8 cellular contexts compared by ENCODE assay signal in genomic region chr13:49936943-49937273, GRCh38. TPM values are rescaled to one million over a fixed set of nuclear protein-coding genes. Genes with fewer than 3 reads are reported as not detected.
DNase-seq lines count a peak whose midpoint lies in the region; TF ChIP-seq lines count a peak whose summit lies in the region.

No MANE protein-coding gene starts in this region.

- no peak for DNase-seq in activated CD4-positive, alpha-beta T cell treated with anti-CD3 and anti-CD28 coated beads, Interleukin-2, amount 10 ng/mL, durations not matched to agents 7 days and 5 days
- no peak for DNase-seq in activated CD4-positive, alpha-beta T cell treated with anti-CD3 and anti-CD28 coated beads, Interleukin-2, amount 50 U/mL, for 48 hours
- no peak for DNase-seq in PC-9
- no peak for DNase-seq in epithelial cell of proximal tubule (ENCODE audit: low read depth)
- peak; percentile 8 for DNase-seq in neuronal stem cell (ENCODE audit: low spot score)
- DNase-seq in globus pallidus (ENCODE audit: low spot score) = no peak
- no peak for DNase-seq in NOMO-1 treated with dmso at 0.1 percent for 144 hours (lab: John Stamatoyannopoulos, UW; ENCODE audit: unreplicated experiment)
- DNase-seq in NCI-H128 (lab: John Stamatoyannopoulos, UW; ENCODE audit: unreplicated experiment) = no peak

- H3K18ac ChIP-seq in neuronal stem cell (ENCODE audit: low read length) = peak overlapping the region; percentile 64

- no peak overlapping the region for H2BK15ac ChIP-seq in neuronal stem cell (ENCODE audit: low read length)

- no peaks in the 10 kb centered on the region for H3K9me2 ChIP-seq in PC-9 (ENCODE audit: insufficient read depth)

- peak overlapping the region; percentile 24 for H2BK5ac ChIP-seq in neuronal stem cell (ENCODE audit: low read length)

- H3K4me3 ChIP-seq in PC-9 (peak overlapping the region; percentile 90), epithelial cell of proximal tubule (ENCODE audit: low read depth, low read length) (peak overlapping the region; percentile 98), neuronal stem cell (ENCODE audit: low read length in 2 of 2) (peak overlapping the region; percentile 88 to 94)

- no peak overlapping the region for H3K9ac ChIP-seq in neuronal stem cell (ENCODE audit: low read depth, low read length, poor library complexity)

- peaks cover 19% of the 10 kb centered on the region for H3K27me3 Mint-ChIP-seq in activated CD4-positive, alpha-beta T cell treated with anti-CD3 and anti-CD28 coated beads, Interleukin-2, amount 10 ng/mL, durations not matched to agents 7 days and 5 days

- peak overlapping the region; percentile 83 for H3K4me3 Mint-ChIP-seq in activated CD4-positive, alpha-beta T cell treated with anti-CD3 and anti-CD28 coated beads, Interleukin-2, amount 10 ng/mL, durations not matched to agents 7 days and 5 days

- no peak for TF ChIP-seq CTCF in PC-9 (conservative IDR thresholded peaks at IDR 0.05)
- TF ChIP-seq CTCF in epithelial cell of proximal tubule (conservative IDR thresholded peaks at IDR 0.05; ENCODE audit: low read depth, low read length) = no peak

- no peaks in the 10 kb centered on the region for H4K20me1 ChIP-seq in PC-9 (ENCODE audit: insufficient read depth)

- peak overlapping the region; percentile 86 for H3K27ac Mint-ChIP-seq in activated CD4-positive, alpha-beta T cell treated with anti-CD3 and anti-CD28 coated beads, Interleukin-2, amount 10 ng/mL, durations not matched to agents 7 days and 5 days

- peak overlapping the region; percentile 48 for H4K8ac ChIP-seq in neuronal stem cell (ENCODE audit: low read depth, low read length)

- peaks cover 24% of the 10 kb centered on the region for H3K79me2 ChIP-seq in PC-9 (ENCODE audit: low read depth)

- no peak overlapping the region for H2AK5ac ChIP-seq in neuronal stem cell (ENCODE audit: low read depth, low read length)

- no peak overlapping the region for H3K23ac ChIP-seq in neuronal stem cell (ENCODE audit: low read depth, low read length, poor library complexity)

- H3K36me3 Mint-ChIP-seq in activated CD4-positive, alpha-beta T cell treated with anti-CD3 and anti-CD28 coated beads, Interleukin-2, amount 10 ng/mL, durations not matched to agents 7 days and 5 days (ENCODE audit: low read depth) = no peaks in the 10 kb centered on the region

- peaks cover 6% of the 10 kb centered on the region for H3K4me1 Mint-ChIP-seq in activated CD4-positive, alpha-beta T cell treated with anti-CD3 and anti-CD28 coated beads, Interleukin-2, amount 10 ng/mL, durations not matched to agents 7 days and 5 days

- no peaks in the 10 kb centered on the region for H3K27me3 ChIP-seq in PC-9 (ENCODE audit: insufficient read depth, low read depth)
- H3K27me3 ChIP-seq in neuronal stem cell (ENCODE audit: control insufficient read depth in 3 of 3, insufficient read depth in 3 of 3, low read depth in 1 of 3, low read length in 3 of 3) = peaks cover 0 to 2% (median 0%) of the 10 kb centered on the region in 3 experiments

- H3K79me1 ChIP-seq in neuronal stem cell (ENCODE audit: low read depth, low read length) = no peaks in the 10 kb centered on the region

- H3K4me2 ChIP-seq in PC-9 (peak overlapping the region; percentile 82), neuronal stem cell (ENCODE audit: insufficient read depth, low read length, poor library complexity, severe bottlenecking) (peak overlapping the region; percentile 91)

- no peak overlapping the region for H3K27ac ChIP-seq in PC-9
- no peak overlapping the region for H3K27ac ChIP-seq in neuronal stem cell (replicated peaks; ENCODE audit: low read length)

- no peak overlapping the region for H4K91ac ChIP-seq in neuronal stem cell (ENCODE audit: low read depth, low read length, poor library complexity)

- CTCF ChIA-PET in activated CD4-positive, alpha-beta T cell treated with anti-CD3 and anti-CD28 coated beads, Interleukin-2, amount 10 ng/mL, durations not matched to agents 7 days and 5 days (lab: Charles Lee) = interaction anchor here (1.0 to 1.4 kb wide), 5 partner anchors 11 to 978 kb away, joined by 3 to 5 read pairs (median 4); partner anchors contain the start of gene TRIM13
- CTCF ChIA-PET in PC-9 (lab: Charles Lee) = interaction anchor here (1.1 to 1.4 kb wide), 3 partner anchors 60 to 975 kb away, joined by 5 to 7 read pairs (median 7); partner anchors contain the start of gene TRIM13

- intact Hi-C loops in PC-9 (cut with micrococcal nuclease; ENCODE audit: unreplicated experiment) = loop anchor here (1.0 to 5.0 kb wide), 4 partner anchors 60 to 1133 kb away; partner anchors contain the start of genes EBPL and TRIM13

- H3K4me1 ChIP-seq in PC-9 (replicated peaks; ENCODE audit: insufficient read depth) = peaks cover 9% of the 10 kb centered on the region
- H3K4me1 ChIP-seq in neuronal stem cell (ENCODE audit: control insufficient read depth in 2 of 2, insufficient read depth in 1 of 2, low read depth in 1 of 2, low read length in 2 of 2) = no peaks in the 10 kb centered on the region

- H2AFZ ChIP-seq in PC-9 = peak overlapping the region; percentile 95
- H2AFZ ChIP-seq in neuronal stem cell (ENCODE audit: low read length) = peak overlapping the region; percentile 97

- H3K9me3 Mint-ChIP-seq in activated CD4-positive, alpha-beta T cell treated with anti-CD3 and anti-CD28 coated beads, Interleukin-2, amount 10 ng/mL, durations not matched to agents 7 days and 5 days = no peaks in the 10 kb centered on the region

- no peak overlapping the region for H2BK120ac ChIP-seq in neuronal stem cell (ENCODE audit: low read depth, low read length)

- WGBS in neuronal stem cell (ENCODE audit: extremely low coverage in 2 of 2, insufficient read length in 2 of 2, insufficient replicate concordance in 1 of 2), 2 donors = no CpG with 5 or more reads among the region's 24 CpGs

- H2BK12ac ChIP-seq in neuronal stem cell (ENCODE audit: low read length) = no peak overlapping the region

- H3K4ac ChIP-seq in neuronal stem cell (ENCODE audit: low read length) = no peak overlapping the region

- TSS peak; percentile 47 for BruUV-seq in PC-9 (replicated peaks; lab: Mats Ljungman, UMichigan)

- POLR2A ChIA-PET in activated CD4-positive, alpha-beta T cell treated with anti-CD3 and anti-CD28 coated beads, Interleukin-2, amount 10 ng/mL, durations not matched to agents 7 days and 5 days (lab: Charles Lee) = no interaction called here
- POLR2A ChIA-PET in PC-9 (lab: Charles Lee; ENCODE audit: unreplicated experiment) = no interaction called here

- H3K36me3 ChIP-seq in PC-9 (ENCODE audit: low read depth) (no peaks in the 10 kb centered on the region), neuronal stem cell (replicated peaks in 1 of 2; ENCODE audit: control insufficient read depth in 2 of 2, insufficient read depth in 2 of 2, low read length in 2 of 2) (no peaks in the 10 kb centered on the region)

- H3K14ac ChIP-seq in neuronal stem cell (ENCODE audit: low read length) = no peak overlapping the region

- H3F3A ChIP-seq in PC-9 (ENCODE audit: insufficient read depth, low read depth) = peaks cover 8% of the 10 kb centered on the region; the same call in 1 of the 2 replicates

- H3K9me3 ChIP-seq in PC-9 (ENCODE audit: insufficient read depth, low read depth) (no peaks in the 10 kb centered on the region), neuronal stem cell (replicated peaks in 1 of 2; ENCODE audit: control insufficient read depth in 2 of 2, insufficient read depth in 1 of 2, low read depth in 1 of 2, low read length in 2 of 2) (no peaks in the 10 kb centered on the region)

RNA-seq across cellular contexts. Expression of gene SPRYD7, which starts 0.8 kb away (rescaled TPM):
- total RNA-seq in activated CD4-positive, alpha-beta T cell treated with anti-CD3 and anti-CD28 coated beads, Interleukin-2, amount 10 ng/mL, durations not matched to agents 7 days and 5 days = 1 to 10 TPM; 2.6 to 2.7 TPM
- 5.3 and 6.4 TPM in 2 replicates for total RNA-seq in PC-9 (2021)
- total RNA-seq in epithelial cell of proximal tubule = 4.8 and 8.2 TPM in 2 replicates
- 5.5 TPM for polyA plus RNA-seq in neuronal stem cell (2013, experiment 1 of 2)
- polyA plus RNA-seq in neuronal stem cell (2013, experiment 2 of 2) = 5.7 TPM

RNA-seq across cellular contexts. Expression of gene TRIM13, which starts 59.9 kb away (rescaled TPM):
- total RNA-seq in activated CD4-positive, alpha-beta T cell treated with anti-CD3 and anti-CD28 coated beads, Interleukin-2, amount 10 ng/mL, durations not matched to agents 7 days and 5 days = 10 to 100 TPM; 17.7 to 18.5 TPM
- total RNA-seq in PC-9 (2021) (13.4 and 15.1 TPM in 2 replicates), epithelial cell of proximal tubule (12.2 and 13.2 TPM in 2 replicates)
- polyA plus RNA-seq in neuronal stem cell (2013, experiment 1 of 2) = 30.6 TPM
- polyA plus RNA-seq in neuronal stem cell (2013, experiment 2 of 2) = 30.3 TPM
